Comparison of ENCODE assay signal across 21 cellular contexts in the genomic region with DNA sequence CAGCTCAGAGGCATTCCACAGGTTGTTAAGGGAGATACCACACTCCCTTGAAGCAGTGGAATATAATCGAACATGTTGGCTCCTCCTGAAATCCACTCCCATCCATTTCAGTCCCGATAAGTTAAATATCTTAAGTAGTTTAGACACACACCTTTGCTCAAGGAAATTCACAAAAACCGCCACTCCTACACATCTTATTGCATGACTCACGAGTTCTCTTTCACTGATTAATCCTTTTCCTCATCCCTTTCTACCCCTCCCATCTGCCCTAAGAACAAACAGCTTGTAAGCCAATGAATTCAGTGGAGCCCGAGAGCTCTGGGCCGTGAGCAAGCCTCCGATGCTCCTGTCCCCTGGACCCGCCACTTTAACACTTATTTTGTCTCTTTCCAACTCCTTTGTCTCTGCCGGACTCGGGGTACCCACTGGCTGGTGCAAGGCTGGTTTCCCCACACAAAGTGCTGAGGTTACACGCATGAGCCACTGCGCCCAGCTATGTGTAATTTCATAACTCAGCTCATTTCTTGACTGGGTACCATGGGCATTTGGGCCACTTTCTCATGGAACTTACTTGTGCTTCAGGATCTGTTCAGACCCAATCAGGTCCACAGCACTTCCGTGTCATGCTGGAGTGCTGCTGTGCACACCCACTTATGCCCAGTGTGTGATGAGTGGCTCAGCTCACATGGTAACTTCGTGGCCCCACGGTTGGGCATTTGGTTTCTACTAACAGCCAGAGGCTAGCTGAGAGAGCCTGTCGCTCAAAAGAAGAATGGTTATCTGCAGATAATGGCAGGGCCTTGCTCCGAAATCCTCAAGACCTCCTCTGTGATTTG.
"Had no signal": no experiment of that assay in that cellular context is flagged by ENCODE, and none has a peak within 500 bp of the region (broad histone marks: within the 10 kb centered on the region; RNA-seq: fewer than 3 reads in every experiment).

No MANE protein-coding gene starts in this region.

- H3K27ac Mint-ChIP-seq: activated CD8-positive, alpha-beta memory T cell treated with anti-CD3 and anti-CD28 coated beads, Interleukin-2, amount 10 ng/mL, durations not matched to agents 7 days and 5 days; activated naive CD8-positive, alpha-beta T cell; activated T-cell treated with anti-CD3 and anti-CD28 coated beads, Interleukin-2, amount 50 U/mL, for 24 hours; brain; dendritic cell treated with granulocyte-macrophage colony-stimulating factor and Interleukin-4, amounts not matched to agents 40 ng/mL and 50 ng/mL, for 4 days; effector memory CD8-positive, alpha-beta T cell; immature natural killer cell; naive thymus-derived CD4-positive, alpha-beta T cell; T-helper 2 cell treated with Interferon-gamma antibody and Interleukin-4, amounts not matched to agents 5 μg/mL and 100 μg/mL, for 36 hours had no signal

- H3K27me3 Mint-ChIP-seq: activated CD8-positive, alpha-beta memory T cell treated with anti-CD3 and anti-CD28 coated beads, Interleukin-2, amount 10 ng/mL, durations not matched to agents 7 days and 5 days; activated naive CD8-positive, alpha-beta T cell; activated T-cell treated with anti-CD3 and anti-CD28 coated beads, Interleukin-2, amount 50 U/mL, for 24 hours; brain; dendritic cell treated with granulocyte-macrophage colony-stimulating factor and Interleukin-4, amounts not matched to agents 40 ng/mL and 50 ng/mL, for 4 days; effector memory CD8-positive, alpha-beta T cell had no signal

- H3K4me3 Mint-ChIP-seq: activated CD8-positive, alpha-beta memory T cell treated with anti-CD3 and anti-CD28 coated beads, Interleukin-2, amount 10 ng/mL, durations not matched to agents 7 days and 5 days; activated naive CD8-positive, alpha-beta T cell; activated T-cell treated with anti-CD3 and anti-CD28 coated beads, Interleukin-2, amount 50 U/mL, for 24 hours; brain; dendritic cell treated with granulocyte-macrophage colony-stimulating factor and Interleukin-4, amounts not matched to agents 40 ng/mL and 50 ng/mL, for 4 days; effector memory CD8-positive, alpha-beta T cell; immature natural killer cell; naive thymus-derived CD4-positive, alpha-beta T cell; T-helper 2 cell treated with Interferon-gamma antibody and Interleukin-4, amounts not matched to agents 5 μg/mL and 100 μg/mL, for 36 hours had no signal

- H3K4me1 Mint-ChIP-seq: brain, immature natural killer cell had no signal

- ATAC-seq: activated CD8-positive, alpha-beta memory T cell treated with anti-CD3 and anti-CD28 coated beads, Interleukin-2, amount 10 ng/mL, durations not matched to agents 7 days and 5 days; effector memory CD8-positive, alpha-beta T cell; left colon; naive thymus-derived CD4-positive, alpha-beta T cell; right cardiac atrium had no signal

- H3K4me3 ChIP-seq: lung had no signal

- H3K36me3 Mint-ChIP-seq: activated CD8-positive, alpha-beta memory T cell treated with anti-CD3 and anti-CD28 coated beads, Interleukin-2, amount 10 ng/mL, durations not matched to agents 7 days and 5 days; activated naive CD8-positive, alpha-beta T cell; brain; immature natural killer cell had no signal

- H3K27ac ChIP-seq: neutrophil had no signal

- DNase-seq: activated CD4-positive, alpha-beta T cell treated with anti-CD3 and anti-CD28 coated beads, Interleukin-2, amount 50 U/mL, for 48 hours; activated CD4-positive, CD25-positive, alpha-beta regulatory T cell treated with anti-CD3 and anti-CD28 coated beads, Interleukin-2, amount 50 U/mL, for 72 hours; activated CD8-positive, alpha-beta memory T cell treated with anti-CD3 and anti-CD28 coated beads, Interleukin-2, amount 10 ng/mL, durations not matched to agents 7 days and 5 days; activated effector memory CD4-positive, alpha-beta T cell treated with anti-CD3 and anti-CD28 coated beads, Interleukin-2, amount 50 U/mL, for 16 hours; activated T-cell treated with anti-CD3 and anti-CD28 coated beads, Interleukin-2, amount 50 U/mL, for 24 hours; amygdala; cerebellar nuclear complex; effector memory CD8-positive, alpha-beta T cell; erythroblast; glutamatergic neuron; immature natural killer cell; left colon; naive thymus-derived CD4-positive, alpha-beta T cell; small intestine had no signal

- H3K36me3 ChIP-seq: neutrophil had no signal

- H3K27me3 ChIP-seq: neutrophil had no signal

- FAIRE-seq: small intestine had no signal
